ENCODE assay signal across 12 cellular contexts in the genomic region with DNA sequence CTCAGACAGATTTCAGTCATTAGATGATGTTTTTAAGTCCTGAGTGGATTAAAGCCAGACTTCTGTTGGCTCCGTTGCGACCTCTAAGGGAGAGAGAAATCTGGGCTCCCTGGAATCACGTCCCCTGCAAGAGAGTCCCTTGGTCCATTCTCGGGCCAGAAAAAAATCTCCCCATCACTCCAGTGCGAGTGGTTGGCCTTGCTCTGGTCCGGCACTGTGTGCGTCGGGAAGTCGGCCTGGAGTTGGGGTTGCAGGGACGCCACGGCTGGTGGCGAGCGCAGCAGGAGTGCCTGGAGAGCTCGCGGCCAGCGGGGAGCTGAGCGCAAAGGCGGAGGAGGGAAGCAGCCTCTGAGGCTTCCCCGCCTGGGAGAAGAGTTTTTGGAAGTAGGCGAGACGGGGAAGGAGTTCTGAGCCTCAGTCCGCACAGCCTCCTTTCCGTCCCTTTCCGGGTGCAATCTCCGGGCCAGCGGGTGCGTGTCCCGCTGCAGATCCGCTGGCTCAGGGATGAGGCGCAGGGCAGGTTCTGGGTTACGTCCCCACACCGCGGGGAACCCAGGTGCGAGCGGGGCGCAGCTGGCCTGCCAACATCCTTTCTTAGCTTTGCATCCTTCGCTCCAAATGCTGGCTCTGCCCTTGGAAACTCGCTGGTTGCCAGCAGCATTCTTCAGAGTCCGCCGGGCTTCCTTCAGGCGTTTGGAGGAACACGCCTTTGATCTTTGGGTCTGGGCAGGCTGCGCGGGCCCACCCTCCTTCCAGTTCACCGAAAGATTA. TPM values are rescaled to one million over a fixed set of nuclear protein-coding genes. Genes with fewer than 3 reads are reported as not detected.
DNase-seq lines count a peak whose midpoint lies in the region; ATAC-seq and TF ChIP-seq lines count a peak whose summit lies in the region.
"Had no signal": no experiment of that assay in that cellular context is flagged by ENCODE, and none has a peak within 500 bp of the region (broad histone marks: within the 10 kb centered on the region; RNA-seq: fewer than 3 reads in every experiment).

No MANE protein-coding gene starts in this region.

- DNase-seq in endodermal cell (peak; percentile 78), RPMI8226 (no peak)
- DNase-seq in activated naive CD8-positive, alpha-beta T cell treated with anti-CD3 and anti-CD28 coated beads for 36 hours, result no peak
- no peak for DNase-seq in CD4-positive, alpha-beta T cell
- DNase-seq: activated T-cell treated with anti-CD3 and anti-CD28 coated beads, Interleukin-2, amount 50 U/mL, for 48 hours; SHP77 treated with DMSO at 0.1 percent for 48 hours had no signal

- no peak for TF ChIP-seq RAD21 in liver (IDR thresholded peaks at IDR 0.05)

- H3K4me1 Mint-ChIP-seq in endodermal cell, result peaks cover 24% of the 10 kb centered on the region
- H3K4me1 Mint-ChIP-seq in activated naive CD8-positive, alpha-beta T cell treated with anti-CD3 and anti-CD28 coated beads for 36 hours, result peaks cover 18% of the 10 kb centered on the region
- H3K4me1 Mint-ChIP-seq in CD4-positive, alpha-beta T cell (ENCODE audit: low read depth), result peaks cover 31% of the 10 kb centered on the region

- H3K27me3 Mint-ChIP-seq in endodermal cell (ENCODE audit: insufficient read depth), result peaks cover 87% of the 10 kb centered on the region
- H3K27me3 Mint-ChIP-seq in activated naive CD8-positive, alpha-beta T cell treated with anti-CD3 and anti-CD28 coated beads for 36 hours, result peaks cover 85% of the 10 kb centered on the region
- H3K27me3 Mint-ChIP-seq in CD4-positive, alpha-beta T cell, result peaks cover 88% of the 10 kb centered on the region

- H3K27me3 ChIP-seq in HUES48 (ENCODE audit: control insufficient read depth, insufficient read depth, low read length) (peaks cover 80% of the 10 kb centered on the region), endodermal cell (ENCODE audit: control insufficient read depth, insufficient read depth, low read length, poor library complexity, severe bottlenecking) (peaks cover 92% of the 10 kb centered on the region), liver (ENCODE audit: control insufficient read depth in 4 of 4, insufficient read depth in 4 of 4, low read length in 3 of 4) (peaks cover 3 to 49% (median 21%) of the 10 kb centered on the region in 4 donors), stomach smooth muscle (ENCODE audit: control insufficient read depth in 1 of 2, insufficient read depth in 2 of 2, low read length in 2 of 2) (peaks cover 44 to 50% of the 10 kb centered on the region in 2 donors)
- H3K27me3 ChIP-seq in CD4-positive, alpha-beta T cell (ENCODE audit: control insufficient read depth, insufficient read depth, low read length), result peaks cover 91% of the 10 kb centered on the region

- no peak overlapping the region for H3K9ac ChIP-seq in HUES48 (ENCODE audit: low read depth, low read length)
- H3K9ac ChIP-seq in endodermal cell (ENCODE audit: extremely low read depth, low read length, poor library complexity, severe bottlenecking), result no peak overlapping the region
- no peak overlapping the region for H3K9ac ChIP-seq in liver (ENCODE audit: low read depth in 1 of 2, low read length in 2 of 2)
- no peak overlapping the region for H3K9ac ChIP-seq in stomach smooth muscle (ENCODE audit: low read length in 2 of 2)

- H3K9me3 ChIP-seq in HUES48 (ENCODE audit: control insufficient read depth, insufficient read depth, low read length), result no peaks in the 10 kb centered on the region
- H3K9me3 ChIP-seq in endodermal cell (ENCODE audit: control insufficient read depth, low read length), result no peaks in the 10 kb centered on the region
- H3K9me3 ChIP-seq in liver (ENCODE audit: control insufficient read depth in 4 of 4, low read length in 3 of 4), result no peaks in the 10 kb centered on the region
- H3K9me3 ChIP-seq in stomach smooth muscle (ENCODE audit: control insufficient read depth in 2 of 2, low read length in 2 of 2), result no peaks in the 10 kb centered on the region
- H3K9me3 ChIP-seq in CD4-positive, alpha-beta T cell (ENCODE audit: control insufficient read depth, low read length), result no peaks in the 10 kb centered on the region

- intact Hi-C loops in CD4-positive, alpha-beta T cell (cut with DNase I, micrococcal nuclease), result no loop called here

- H3K4me3 Mint-ChIP-seq in endodermal cell, result peak overlapping the region; percentile 50
- no peak overlapping the region for H3K4me3 Mint-ChIP-seq in activated naive CD8-positive, alpha-beta T cell treated with anti-CD3 and anti-CD28 coated beads for 36 hours
- no peak overlapping the region for H3K4me3 Mint-ChIP-seq in CD4-positive, alpha-beta T cell
- H3K4me3 Mint-ChIP-seq: IgD-negative memory B cell had no signal

- ATAC-seq in GM19351 (IDR thresholded peaks at IDR 0.05; ENCODE audit: unreplicated experiment), result no peak
- no peak for ATAC-seq in CD4-positive, alpha-beta T cell (ENCODE audit: poor library complexity)
- ATAC-seq: esophagus mucosa had no signal

- WGBS in endodermal cell (ENCODE audit: insufficient coverage in 1 of 2, insufficient read length in 1 of 2), 2 experiments, result 0 to 1% methylated on average over 17 to 45 of the region's 45 CpGs
- 9% methylated on average over 45 of the region's 45 CpGs for WGBS in liver

- CTCF ChIA-PET in CD4-positive, alpha-beta T cell (lab: Charles Lee), result no interaction called here

- H3K4me1 ChIP-seq in HUES48 (ENCODE audit: control insufficient read depth, insufficient read depth, low read length) (peaks cover 25% of the 10 kb centered on the region), endodermal cell (ENCODE audit: control insufficient read depth, insufficient read depth, low read length) (peaks cover 8% of the 10 kb centered on the region), liver (ENCODE audit: control insufficient read depth in 4 of 4, insufficient read depth in 4 of 4, low read length in 3 of 4) (peaks cover 3 to 22% (median 8%) of the 10 kb centered on the region in 4 donors), stomach smooth muscle (ENCODE audit: control insufficient read depth, insufficient read depth, low read length) (peaks cover 32% of the 10 kb centered on the region)

- POLR2A ChIA-PET in CD4-positive, alpha-beta T cell (lab: Charles Lee), result no interaction called here

- no peaks in the 10 kb centered on the region for H3K36me3 Mint-ChIP-seq in endodermal cell (ENCODE audit: low read depth)
- no peaks in the 10 kb centered on the region for H3K36me3 Mint-ChIP-seq in activated naive CD8-positive, alpha-beta T cell treated with anti-CD3 and anti-CD28 coated beads for 36 hours
- no peaks in the 10 kb centered on the region for H3K36me3 Mint-ChIP-seq in CD4-positive, alpha-beta T cell (ENCODE audit: low read depth)
- H3K36me3 Mint-ChIP-seq: IgD-negative memory B cell had no signal

- H3K27ac ChIP-seq in HUES48 (ENCODE audit: low read depth, low read length) (no peak overlapping the region), endodermal cell (ENCODE audit: low read depth, low read length) (no peak overlapping the region), liver (ENCODE audit: low read depth in 1 of 2, low read length in 2 of 2) (peak overlapping the region; percentile 19 to 51), stomach smooth muscle (ENCODE audit: low read length) (no peak overlapping the region)
- H3K27ac ChIP-seq in CD4-positive, alpha-beta T cell (ENCODE audit: low read depth, low read length), result no peak overlapping the region

- TF ChIP-seq CTCF in endodermal cell (conservative IDR thresholded peaks at IDR 0.05) (no peak), liver (IDR thresholded peaks at IDR 0.05; ENCODE audit: low read depth, low read length, missing input control) (no peak)
- no peak for TF ChIP-seq CTCF in CD4-positive, alpha-beta T cell (IDR thresholded peaks at IDR 0.05)

- H3K36me3 ChIP-seq in HUES48 (ENCODE audit: control insufficient read depth, insufficient read depth, low read length) (no peaks in the 10 kb centered on the region), endodermal cell (ENCODE audit: control insufficient read depth, insufficient read depth, low read length) (no peaks in the 10 kb centered on the region), liver (ENCODE audit: control insufficient read depth in 4 of 4, insufficient read depth in 3 of 4, low read depth in 1 of 4, low read length in 3 of 4) (no peaks in the 10 kb centered on the region), stomach smooth muscle (ENCODE audit: control insufficient read depth in 2 of 2, insufficient read depth in 2 of 2, low read length in 2 of 2) (no peaks in the 10 kb centered on the region)

- H3K4me3 ChIP-seq in HUES48 (ENCODE audit: low read depth, low read length) (peak overlapping the region; percentile 63), endodermal cell (ENCODE audit: low read length) (peak overlapping the region; percentile 61), liver (ENCODE audit: low read depth in 1 of 3, low read length in 3 of 3) (no peak overlapping the region), stomach smooth muscle (ENCODE audit: low read length in 2 of 2) (peak overlapping the region; percentile 31 to 71)

- no peaks in the 10 kb centered on the region for H3K9me3 Mint-ChIP-seq in endodermal cell
- H3K9me3 Mint-ChIP-seq in activated naive CD8-positive, alpha-beta T cell treated with anti-CD3 and anti-CD28 coated beads for 36 hours, result no peaks in the 10 kb centered on the region
- no peaks in the 10 kb centered on the region for H3K9me3 Mint-ChIP-seq in CD4-positive, alpha-beta T cell

- H3K27ac Mint-ChIP-seq in endodermal cell, result no peak overlapping the region
- no peak overlapping the region for H3K27ac Mint-ChIP-seq in activated naive CD8-positive, alpha-beta T cell treated with anti-CD3 and anti-CD28 coated beads for 36 hours
- no peak overlapping the region for H3K27ac Mint-ChIP-seq in CD4-positive, alpha-beta T cell
- H3K27ac Mint-ChIP-seq: IgD-negative memory B cell had no signal

TF ChIP-seq in liver, 16 proteins besides CTCF, POLR2A, EP300 and RAD21 (continues in another document):
- TF ChIP-seq, protein P1, sequence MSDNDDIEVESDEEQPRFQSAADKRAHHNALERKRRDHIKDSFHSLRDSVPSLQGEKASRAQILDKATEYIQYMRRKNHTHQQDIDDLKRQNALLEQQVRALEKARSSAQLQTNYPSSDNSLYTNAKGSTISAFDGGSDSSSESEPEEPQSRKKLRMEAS (IDR thresholded peaks at IDR 0.05), result no peak
- no peak for TF ChIP-seq SP1 (IDR thresholded peaks at IDR 0.05)
- TF ChIP-seq GABPA (IDR thresholded peaks at IDR 0.05 in 1 of 2, conservative IDR thresholded peaks at IDR 0.05 in 1 of 2), result no peak
- no peak for TF ChIP-seq HNF4G (IDR thresholded peaks at IDR 0.05)

RNA-seq across cellular contexts. Expression of a gene that starts 6.8 kb away (rescaled TPM):
- under 1 TPM in 1 of 2 donors, not detected in 1; 0.11 TPM for total RNA-seq in endodermal cell
- polyA plus RNA-seq in endodermal cell (2013, experiment 1 of 2), result 0.18 TPM
- polyA plus RNA-seq in endodermal cell (2013, experiment 2 of 2), result 0.12 TPM
- total RNA-seq in liver, result 1 to 10 TPM in 1 of 2 donors, under 1 TPM in 1; 0.67 to 1.1 TPM
- 1 to 10 TPM in 1 of 2 donors, under 1 TPM in 1; 0.57 to 1.0 TPM for polyA plus RNA-seq in liver
- total RNA-seq in activated naive CD8-positive, alpha-beta T cell treated with anti-CD3 and anti-CD28 coated beads for 36 hours, result not detected
- not detected for total RNA-seq in CD4-positive, alpha-beta T cell
- polyA plus RNA-seq: IgD-negative memory B cell had no signal

RNA-seq across cellular contexts. Expression of a gene that starts 57.3 kb away (rescaled TPM):
- total RNA-seq in endodermal cell, result 10 to 100 TPM; 40.4 to 45.4 TPM
- polyA plus RNA-seq in endodermal cell (2013, experiment 1 of 2), result 75.5 TPM
- polyA plus RNA-seq in endodermal cell (2013, experiment 2 of 2), result 60.3 TPM
- total RNA-seq in liver, result 10 to 100 TPM in 1 of 2 donors, 1 to 10 TPM in 1; 5.4 to 34.6 TPM
- polyA plus RNA-seq in liver, result 10 to 100 TPM; 10.5 to 12.5 TPM
- 10 to 100 TPM; 46.5 to 51.4 TPM for total RNA-seq in activated naive CD8-positive, alpha-beta T cell treated with anti-CD3 and anti-CD28 coated beads for 36 hours
- total RNA-seq in CD4-positive, alpha-beta T cell, result 10 to 100 TPM; 34.7 to 37.3 TPM

Comparison
In these comparisons a context has a peak if more than half of its experiments do, and no peak if none do; other contexts are left out.
1. H3K27ac ChIP-seq: peak in liver (2 of 2); none in HUES48 (single experiment), endodermal cell (single experiment), stomach smooth muscle (single experiment) and CD4-positive, alpha-beta T cell (single experiment).
2. H3K4me3 ChIP-seq: peak in HUES48 (single experiment), endodermal cell (single experiment) and stomach smooth muscle (2 of 2); none in liver (0 of 3).